ENCODE assay signal across 28 cellular contexts in genomic region chr5:5726401-5726800, GRCh38.
"Had no signal": no experiment of that assay in that cellular context is flagged by ENCODE, and none has a peak within 500 bp of the region (broad histone marks: within the 10 kb centered on the region; RNA-seq: fewer than 3 reads in every experiment).

No MANE protein-coding gene starts in this region.

- H3K9me3 Mint-ChIP-seq: activated CD4-positive, alpha-beta T cell treated with anti-CD3 and anti-CD28 coated beads, Interleukin-2, amount 10 ng/mL, durations not matched to agents 7 days and 5 days; activated CD8-positive, alpha-beta T cell treated with anti-CD3 and anti-CD28 coated beads for 36 hours; activated naive CD4-positive, alpha-beta T cell treated with anti-CD3 and anti-CD28 coated beads, Interleukin-2, amount 50 U/mL, for 24 hours; brain; dendritic cell treated with granulocyte-macrophage colony-stimulating factor and Interleukin-4, amounts not matched to agents 40 ng/mL and 50 ng/mL, for 4 days; naive thymus-derived CD8-positive, alpha-beta T cell; T-helper 2 cell treated with Interferon-gamma antibody and Interleukin-4, amounts not matched to agents 5 μg/mL and 100 μg/mL, for 36 hours had no signal

- H3K27me3 ChIP-seq: left lung, sigmoid colon, testis had no signal

- DNase-seq: activated CD4-positive, alpha-beta T cell treated with anti-CD3 and anti-CD28 coated beads, Interleukin-2, amount 10 ng/mL, durations not matched to agents 7 days and 5 days; activated CD4-positive, CD25-positive, alpha-beta regulatory T cell treated with anti-CD3 and anti-CD28 coated beads, Interleukin-2, amount 50 U/mL, for 72 hours; activated CD8-positive, alpha-beta memory T cell treated with anti-CD3 and anti-CD28 coated beads, Interleukin-2, amount 10 ng/mL, durations not matched to agents 7 days and 5 days; activated CD8-positive, alpha-beta T cell treated with anti-CD3 and anti-CD28 coated beads for 36 hours; activated gamma-delta T cell; activated T-cell treated with anti-CD3 and anti-CD28 coated beads for 4 hours; aorta; caudate nucleus; effector CD4-positive, alpha-beta T cell; erythroblast; foreskin fibroblast; immature natural killer cell; left lung; naive thymus-derived CD8-positive, alpha-beta T cell; retina; sigmoid colon; stimulated activated CD4-positive, alpha-beta T cell treated with anti-CD3 and anti-CD28 coated beads, Interleukin-15, amount 100 ng/mL, for 24 hours; stimulated activated naive CD4-positive, alpha-beta T cell; testis; trophoblast cell had no signal

- H3K4me1 Mint-ChIP-seq: activated CD4-positive, alpha-beta T cell treated with anti-CD3 and anti-CD28 coated beads, Interleukin-2, amount 10 ng/mL, durations not matched to agents 7 days and 5 days; activated CD8-positive, alpha-beta memory T cell treated with anti-CD3 and anti-CD28 coated beads, Interleukin-2, amount 10 ng/mL, durations not matched to agents 7 days and 5 days; activated naive CD4-positive, alpha-beta T cell treated with anti-CD3 and anti-CD28 coated beads, Interleukin-2, amount 50 U/mL, for 24 hours; brain; immature natural killer cell; naive thymus-derived CD8-positive, alpha-beta T cell had no signal

- H3K9me3 ChIP-seq: left lung, sigmoid colon, testis had no signal

- ATAC-seq: activated CD8-positive, alpha-beta memory T cell treated with anti-CD3 and anti-CD28 coated beads, Interleukin-2, amount 10 ng/mL, durations not matched to agents 7 days and 5 days; activated CD8-positive, alpha-beta T cell treated with anti-CD3 and anti-CD28 coated beads for 36 hours; left lung; naive thymus-derived CD8-positive, alpha-beta T cell had no signal

- H3K4me2 ChIP-seq: smooth muscle cell had no signal

- H3K4me1 ChIP-seq: left lung, sigmoid colon, testis had no signal

- H3K27ac ChIP-seq: left lung, sigmoid colon, testis, VCaP had no signal

- H3K4me3 Mint-ChIP-seq: activated CD4-positive, alpha-beta T cell treated with anti-CD3 and anti-CD28 coated beads, Interleukin-2, amount 10 ng/mL, durations not matched to agents 7 days and 5 days; activated CD8-positive, alpha-beta memory T cell treated with anti-CD3 and anti-CD28 coated beads, Interleukin-2, amount 10 ng/mL, durations not matched to agents 7 days and 5 days; activated CD8-positive, alpha-beta T cell treated with anti-CD3 and anti-CD28 coated beads for 36 hours; activated naive CD4-positive, alpha-beta T cell treated with anti-CD3 and anti-CD28 coated beads, Interleukin-2, amount 50 U/mL, for 24 hours; brain; dendritic cell treated with granulocyte-macrophage colony-stimulating factor and Interleukin-4, amounts not matched to agents 40 ng/mL and 50 ng/mL, for 4 days; immature natural killer cell; naive thymus-derived CD8-positive, alpha-beta T cell; T-helper 2 cell treated with Interferon-gamma antibody and Interleukin-4, amounts not matched to agents 5 μg/mL and 100 μg/mL, for 36 hours had no signal

- H3K27me3 Mint-ChIP-seq: activated CD8-positive, alpha-beta memory T cell treated with anti-CD3 and anti-CD28 coated beads, Interleukin-2, amount 10 ng/mL, durations not matched to agents 7 days and 5 days; activated CD8-positive, alpha-beta T cell treated with anti-CD3 and anti-CD28 coated beads for 36 hours; dendritic cell treated with granulocyte-macrophage colony-stimulating factor and Interleukin-4, amounts not matched to agents 40 ng/mL and 50 ng/mL, for 4 days had no signal

- H3K4me3 ChIP-seq: left lung, lung, sigmoid colon, smooth muscle cell, testis had no signal

- H3K36me3 Mint-ChIP-seq: activated CD8-positive, alpha-beta memory T cell treated with anti-CD3 and anti-CD28 coated beads, Interleukin-2, amount 10 ng/mL, durations not matched to agents 7 days and 5 days; activated naive CD4-positive, alpha-beta T cell treated with anti-CD3 and anti-CD28 coated beads, Interleukin-2, amount 50 U/mL, for 24 hours; brain; immature natural killer cell; naive thymus-derived CD8-positive, alpha-beta T cell had no signal

- H3K27ac Mint-ChIP-seq: activated CD4-positive, alpha-beta T cell treated with anti-CD3 and anti-CD28 coated beads, Interleukin-2, amount 10 ng/mL, durations not matched to agents 7 days and 5 days; activated CD8-positive, alpha-beta memory T cell treated with anti-CD3 and anti-CD28 coated beads, Interleukin-2, amount 10 ng/mL, durations not matched to agents 7 days and 5 days; activated CD8-positive, alpha-beta T cell treated with anti-CD3 and anti-CD28 coated beads for 36 hours; activated naive CD4-positive, alpha-beta T cell treated with anti-CD3 and anti-CD28 coated beads, Interleukin-2, amount 50 U/mL, for 24 hours; brain; dendritic cell treated with granulocyte-macrophage colony-stimulating factor and Interleukin-4, amounts not matched to agents 40 ng/mL and 50 ng/mL, for 4 days; immature natural killer cell; progenitor cell of endocrine pancreas; T-helper 2 cell treated with Interferon-gamma antibody and Interleukin-4, amounts not matched to agents 5 μg/mL and 100 μg/mL, for 36 hours had no signal

- H3K36me3 ChIP-seq: left lung, sigmoid colon had no signal
